1 cellular context compared by ENCODE assay signal in the genomic region with DNA sequence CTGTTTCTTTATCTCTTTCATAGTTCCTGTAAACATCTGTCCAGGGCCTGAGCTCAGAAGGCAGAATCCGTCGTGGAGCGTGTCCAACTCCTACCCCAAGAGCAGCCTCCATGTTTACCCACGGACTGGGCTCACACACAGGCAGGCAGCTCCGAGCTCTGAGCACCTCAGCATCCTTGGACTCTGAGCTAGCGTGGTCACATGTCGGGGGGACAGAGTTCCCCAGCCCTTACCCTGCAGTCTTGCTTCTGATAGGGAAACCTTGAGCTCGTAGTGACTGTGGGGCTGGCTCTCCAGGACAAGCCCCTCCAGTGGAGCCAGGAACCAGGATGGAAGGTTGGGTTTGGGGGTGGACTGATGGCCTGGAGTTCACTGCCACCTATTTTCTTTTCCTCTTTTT.
A peak's percentile ranks its signal among the peaks of the same experiment; 100 is the strongest.
TF ChIP-seq lines count a peak whose summit lies in the region.

No MANE protein-coding gene starts in this region.

TF ChIP-seq in HepG2, 621 proteins besides CTCF, POLR2A, EP300 and RAD21 (continued from another document and continues in another):
- TF ChIP-seq KDM3A (CRISPR knock-in tag; IDR thresholded peaks at IDR 0.05; ENCODE audit: low read depth) (no peak), HBP1 (CRISPR knock-in tag; IDR thresholded peaks at IDR 0.05; ENCODE audit: low read depth) (no peak), ZNF570 (CRISPR knock-in tag; IDR thresholded peaks at IDR 0.05; ENCODE audit: borderline replicate concordance) (no peak), NFE2L2 (IDR thresholded peaks at IDR 0.05; ENCODE audit: low read length) (no peak), ZNF263 (CRISPR knock-in tag; IDR thresholded peaks at IDR 0.05) (peak; percentile 53; the same call in 1 of the 2 replicates), FOSL2 (CRISPR knock-in tag; IDR thresholded peaks at IDR 0.05) (peak; percentile 28; the same call in 1 of the 2 replicates), ZNF44 (CRISPR knock-in tag; IDR thresholded peaks at IDR 0.05) (no peak), PCBP1 (IDR thresholded peaks at IDR 0.05; ENCODE audit: borderline replicate concordance, low read depth, low read length) (no peak), ZNF746 (CRISPR knock-in tag; IDR thresholded peaks at IDR 0.05) (no peak), ZBTB49 (CRISPR knock-in tag; IDR thresholded peaks at IDR 0.05; ENCODE audit: borderline replicate concordance) (no peak), SAP130 (CRISPR knock-in tag; IDR thresholded peaks at IDR 0.05; ENCODE audit: low read depth) (peak; percentile 43; the same call in 1 of the 2 replicates), GATAD2A (CRISPR knock-in tag; IDR thresholded peaks at IDR 0.05) (peak; percentile 70), ZNF607 (CRISPR knock-in tag; IDR thresholded peaks at IDR 0.05; ENCODE audit: borderline replicate concordance) (no peak), MAX (IDR thresholded peaks at IDR 0.05) (peak; percentile 62), PITX1 (CRISPR knock-in tag; IDR thresholded peaks at IDR 0.05) (peak; percentile 64; the same call in 1 of the 2 replicates), MAFK (conservative IDR thresholded peaks at IDR 0.05 in 1 of 2, IDR thresholded peaks at IDR 0.05 in 1 of 2; ENCODE audit: low read length in 2 of 2) (no peak), HNF1B (CRISPR knock-in tag; IDR thresholded peaks at IDR 0.05) (no peak), RBFOX2 (IDR thresholded peaks at IDR 0.05; ENCODE audit: low read depth, low read length) (no peak), ZSCAN20 (CRISPR knock-in tag; IDR thresholded peaks at IDR 0.05; ENCODE audit: borderline replicate concordance) (no peak), HDAC2 (CRISPR knock-in tag; IDR thresholded peaks at IDR 0.05) (peak; percentile 69), ZNF432 (CRISPR knock-in tag; IDR thresholded peaks at IDR 0.05; ENCODE audit: borderline replicate concordance) (no peak), ZNF562 (CRISPR knock-in tag; IDR thresholded peaks at IDR 0.05; ENCODE audit: borderline replicate concordance) (no peak), POLR2AphosphoS5 (IDR thresholded peaks at IDR 0.05; ENCODE audit: low read depth, low read length) (no peak), ZNF7 (CRISPR knock-in tag; IDR thresholded peaks at IDR 0.05) (no peak), ZNF563 (CRISPR knock-in tag; IDR thresholded peaks at IDR 0.05) (no peak)
- TF ChIP-seq, protein P1, sequence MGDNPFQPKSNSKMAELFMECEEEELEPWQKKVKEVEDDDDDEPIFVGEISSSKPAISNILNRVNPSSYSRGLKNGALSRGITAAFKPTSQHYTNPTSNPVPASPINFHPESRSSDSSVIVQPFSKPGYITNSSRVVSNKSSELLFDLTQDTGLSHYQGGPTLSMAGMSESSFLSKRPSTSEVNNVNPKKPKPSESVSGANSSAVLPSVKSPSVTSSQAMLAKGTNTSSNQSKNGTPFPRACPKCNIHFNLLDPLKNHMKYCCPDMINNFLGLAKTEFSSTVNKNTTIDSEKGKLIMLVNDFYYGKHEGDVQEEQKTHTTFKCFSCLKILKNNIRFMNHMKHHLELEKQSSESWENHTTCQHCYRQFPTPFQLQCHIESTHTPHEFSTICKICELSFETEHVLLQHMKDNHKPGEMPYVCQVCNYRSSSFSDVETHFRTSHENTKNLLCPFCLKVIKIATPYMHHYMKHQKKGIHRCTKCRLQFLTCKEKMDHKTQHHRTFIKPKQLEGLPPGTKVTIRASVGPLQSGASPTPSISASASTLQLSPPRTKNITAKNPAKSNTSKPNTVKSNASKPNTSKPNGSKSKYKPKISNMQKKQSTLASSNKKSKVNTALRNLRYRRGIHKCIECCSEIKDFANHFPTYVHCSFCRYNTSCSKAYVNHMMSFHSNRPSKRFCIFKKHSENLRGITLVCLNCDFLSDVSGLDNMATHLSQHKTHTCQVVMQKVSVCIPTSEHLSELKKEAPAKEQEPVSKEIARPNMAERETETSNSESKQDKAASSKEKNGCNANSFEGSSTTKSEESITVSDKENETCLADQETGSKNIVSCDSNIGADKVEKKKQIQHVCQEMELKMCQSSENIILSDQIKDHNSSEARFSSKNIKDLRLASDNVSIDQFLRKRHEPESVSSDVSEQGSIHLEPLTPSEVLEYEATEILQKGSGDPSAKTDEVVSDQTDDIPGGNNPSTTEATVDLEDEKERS (CRISPR knock-in tag; IDR thresholded peaks at IDR 0.05) = 0 out of 2 replicates have a peak, but pooled peaks have one; percentile 45
- TF ChIP-seq, protein P2, sequence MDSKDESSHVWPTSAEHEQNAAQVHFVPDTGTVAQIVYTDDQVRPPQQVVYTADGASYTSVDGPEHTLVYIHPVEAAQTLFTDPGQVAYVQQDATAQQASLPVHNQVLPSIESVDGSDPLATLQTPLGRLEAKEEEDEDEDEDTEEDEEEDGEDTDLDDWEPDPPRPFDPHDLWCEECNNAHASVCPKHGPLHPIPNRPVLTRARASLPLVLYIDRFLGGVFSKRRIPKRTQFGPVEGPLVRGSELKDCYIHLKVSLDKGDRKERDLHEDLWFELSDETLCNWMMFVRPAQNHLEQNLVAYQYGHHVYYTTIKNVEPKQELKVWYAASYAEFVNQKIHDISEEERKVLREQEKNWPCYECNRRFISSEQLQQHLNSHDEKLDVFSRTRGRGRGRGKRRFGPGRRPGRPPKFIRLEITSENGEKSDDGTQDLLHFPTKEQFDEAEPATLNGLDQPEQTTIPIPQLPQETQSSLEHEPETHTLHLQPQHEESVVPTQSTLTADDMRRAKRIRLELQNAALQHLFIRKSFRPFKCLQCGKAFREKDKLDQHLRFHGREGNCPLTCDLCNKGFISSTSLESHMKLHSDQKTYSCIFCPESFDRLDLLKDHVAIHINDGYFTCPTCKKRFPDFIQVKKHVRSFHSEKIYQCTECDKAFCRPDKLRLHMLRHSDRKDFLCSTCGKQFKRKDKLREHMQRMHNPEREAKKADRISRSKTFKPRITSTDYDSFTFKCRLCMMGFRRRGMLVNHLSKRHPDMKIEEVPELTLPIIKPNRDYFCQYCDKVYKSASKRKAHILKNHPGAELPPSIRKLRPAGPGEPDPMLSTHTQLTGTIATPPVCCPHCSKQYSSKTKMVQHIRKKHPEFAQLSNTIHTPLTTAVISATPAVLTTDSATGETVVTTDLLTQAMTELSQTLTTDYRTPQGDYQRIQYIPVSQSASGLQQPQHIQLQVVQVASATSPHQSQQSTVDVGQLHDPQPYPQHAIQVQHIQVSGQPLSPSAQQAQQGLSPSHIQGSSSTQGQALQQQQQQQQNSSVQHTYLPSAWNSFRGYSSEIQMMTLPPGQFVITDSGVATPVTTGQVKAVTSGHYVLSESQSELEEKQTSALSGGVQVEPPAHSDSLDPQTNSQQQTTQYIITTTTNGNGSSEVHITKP (CRISPR knock-in tag; IDR thresholded peaks at IDR 0.05; ENCODE audit: low read depth) = no peak
- TF ChIP-seq, protein P3, sequence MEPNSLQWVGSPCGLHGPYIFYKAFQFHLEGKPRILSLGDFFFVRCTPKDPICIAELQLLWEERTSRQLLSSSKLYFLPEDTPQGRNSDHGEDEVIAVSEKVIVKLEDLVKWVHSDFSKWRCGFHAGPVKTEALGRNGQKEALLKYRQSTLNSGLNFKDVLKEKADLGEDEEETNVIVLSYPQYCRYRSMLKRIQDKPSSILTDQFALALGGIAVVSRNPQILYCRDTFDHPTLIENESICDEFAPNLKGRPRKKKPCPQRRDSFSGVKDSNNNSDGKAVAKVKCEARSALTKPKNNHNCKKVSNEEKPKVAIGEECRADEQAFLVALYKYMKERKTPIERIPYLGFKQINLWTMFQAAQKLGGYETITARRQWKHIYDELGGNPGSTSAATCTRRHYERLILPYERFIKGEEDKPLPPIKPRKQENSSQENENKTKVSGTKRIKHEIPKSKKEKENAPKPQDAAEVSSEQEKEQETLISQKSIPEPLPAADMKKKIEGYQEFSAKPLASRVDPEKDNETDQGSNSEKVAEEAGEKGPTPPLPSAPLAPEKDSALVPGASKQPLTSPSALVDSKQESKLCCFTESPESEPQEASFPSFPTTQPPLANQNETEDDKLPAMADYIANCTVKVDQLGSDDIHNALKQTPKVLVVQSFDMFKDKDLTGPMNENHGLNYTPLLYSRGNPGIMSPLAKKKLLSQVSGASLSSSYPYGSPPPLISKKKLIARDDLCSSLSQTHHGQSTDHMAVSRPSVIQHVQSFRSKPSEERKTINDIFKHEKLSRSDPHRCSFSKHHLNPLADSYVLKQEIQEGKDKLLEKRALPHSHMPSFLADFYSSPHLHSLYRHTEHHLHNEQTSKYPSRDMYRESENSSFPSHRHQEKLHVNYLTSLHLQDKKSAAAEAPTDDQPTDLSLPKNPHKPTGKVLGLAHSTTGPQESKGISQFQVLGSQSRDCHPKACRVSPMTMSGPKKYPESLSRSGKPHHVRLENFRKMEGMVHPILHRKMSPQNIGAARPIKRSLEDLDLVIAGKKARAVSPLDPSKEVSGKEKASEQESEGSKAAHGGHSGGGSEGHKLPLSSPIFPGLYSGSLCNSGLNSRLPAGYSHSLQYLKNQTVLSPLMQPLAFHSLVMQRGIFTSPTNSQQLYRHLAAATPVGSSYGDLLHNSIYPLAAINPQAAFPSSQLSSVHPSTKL (CRISPR knock-in tag; IDR thresholded peaks at IDR 0.05) = peak; percentile 80
- TF ChIP-seq, protein P4, sequence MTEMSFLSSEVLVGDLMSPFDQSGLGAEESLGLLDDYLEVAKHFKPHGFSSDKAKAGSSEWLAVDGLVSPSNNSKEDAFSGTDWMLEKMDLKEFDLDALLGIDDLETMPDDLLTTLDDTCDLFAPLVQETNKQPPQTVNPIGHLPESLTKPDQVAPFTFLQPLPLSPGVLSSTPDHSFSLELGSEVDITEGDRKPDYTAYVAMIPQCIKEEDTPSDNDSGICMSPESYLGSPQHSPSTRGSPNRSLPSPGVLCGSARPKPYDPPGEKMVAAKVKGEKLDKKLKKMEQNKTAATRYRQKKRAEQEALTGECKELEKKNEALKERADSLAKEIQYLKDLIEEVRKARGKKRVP (CRISPR knock-in tag; IDR thresholded peaks at IDR 0.05) = no peak
- TF ChIP-seq, protein P5, sequence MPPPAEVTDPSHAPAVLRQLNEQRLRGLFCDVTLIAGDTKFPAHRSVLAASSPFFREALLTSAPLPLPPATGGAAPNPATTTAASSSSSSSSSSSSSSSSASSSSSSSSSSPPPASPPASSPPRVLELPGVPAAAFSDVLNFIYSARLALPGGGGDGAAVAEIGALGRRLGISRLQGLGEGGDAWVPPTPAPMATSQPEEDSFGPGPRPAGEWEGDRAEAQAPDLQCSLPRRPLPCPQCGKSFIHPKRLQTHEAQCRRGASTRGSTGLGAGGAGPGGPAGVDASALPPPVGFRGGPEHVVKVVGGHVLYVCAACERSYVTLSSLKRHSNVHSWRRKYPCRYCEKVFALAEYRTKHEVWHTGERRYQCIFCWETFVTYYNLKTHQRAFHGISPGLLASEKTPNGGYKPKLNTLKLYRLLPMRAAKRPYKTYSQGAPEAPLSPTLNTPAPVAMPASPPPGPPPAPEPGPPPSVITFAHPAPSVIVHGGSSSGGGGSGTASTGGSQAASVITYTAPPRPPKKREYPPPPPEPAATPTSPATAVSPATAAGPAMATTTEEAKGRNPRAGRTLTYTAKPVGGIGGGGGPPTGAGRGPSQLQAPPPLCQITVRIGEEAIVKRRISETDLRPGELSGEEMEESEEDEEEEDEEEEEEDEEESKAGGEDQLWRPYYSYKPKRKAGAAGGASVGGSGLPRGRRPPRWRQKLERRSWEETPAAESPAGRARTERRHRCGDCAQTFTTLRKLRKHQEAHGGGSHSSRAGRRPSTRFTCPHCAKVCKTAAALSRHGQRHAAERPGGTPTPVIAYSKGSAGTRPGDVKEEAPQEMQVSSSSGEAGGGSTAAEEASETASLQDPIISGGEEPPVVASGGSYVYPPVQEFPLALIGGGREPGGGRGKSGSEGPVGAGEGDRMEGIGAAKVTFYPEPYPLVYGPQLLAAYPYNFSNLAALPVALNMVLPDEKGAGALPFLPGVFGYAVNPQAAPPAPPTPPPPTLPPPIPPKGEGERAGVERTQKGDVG (CRISPR knock-in tag; IDR thresholded peaks at IDR 0.05; ENCODE audit: borderline replicate concordance) = no peak
